1 cellular context compared by ENCODE assay signal in the genomic region with DNA sequence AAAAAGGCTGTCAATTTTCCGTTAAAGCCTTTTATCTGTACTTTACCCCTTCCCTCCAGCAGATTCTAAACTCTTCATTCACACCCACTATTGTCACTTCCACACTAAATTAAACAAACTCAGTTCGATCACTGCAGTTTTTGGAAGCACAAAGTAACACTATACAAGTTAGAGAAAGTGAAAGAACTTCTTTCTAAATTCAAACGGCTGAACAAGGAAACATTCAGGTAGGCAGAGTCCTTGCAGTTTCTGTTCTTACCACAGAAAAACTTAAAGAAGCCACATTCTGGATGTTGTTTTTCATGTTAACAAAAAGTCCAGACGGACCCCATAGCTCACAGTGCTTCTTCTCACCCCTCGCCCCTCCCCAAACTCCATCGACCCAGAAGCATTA.
TF ChIP-seq lines count a peak whose summit lies in the region.

No MANE protein-coding gene starts in this region.

TF ChIP-seq in GM12878, 131 proteins besides CTCF, POLR2A, EP300 and RAD21:
- TF ChIP-seq, protein P1, sequence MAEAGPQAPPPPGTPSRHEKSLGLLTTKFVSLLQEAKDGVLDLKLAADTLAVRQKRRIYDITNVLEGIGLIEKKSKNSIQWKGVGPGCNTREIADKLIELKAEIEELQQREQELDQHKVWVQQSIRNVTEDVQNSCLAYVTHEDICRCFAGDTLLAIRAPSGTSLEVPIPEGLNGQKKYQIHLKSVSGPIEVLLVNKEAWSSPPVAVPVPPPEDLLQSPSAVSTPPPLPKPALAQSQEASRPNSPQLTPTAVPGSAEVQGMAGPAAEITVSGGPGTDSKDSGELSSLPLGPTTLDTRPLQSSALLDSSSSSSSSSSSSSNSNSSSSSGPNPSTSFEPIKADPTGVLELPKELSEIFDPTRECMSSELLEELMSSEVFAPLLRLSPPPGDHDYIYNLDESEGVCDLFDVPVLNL (IDR thresholded peaks at IDR 0.05; ENCODE audit: low read depth, low read length), result no peak
- peak; percentile 80 for TF ChIP-seq RUNX3 (IDR thresholded peaks at IDR 0.05; ENCODE audit: low read length)
- TF ChIP-seq NR2C1 (IDR thresholded peaks at IDR 0.05), result no peak
- TF ChIP-seq ESRRA (IDR thresholded peaks at IDR 0.05; ENCODE audit: low read length), result no peak
- TF ChIP-seq ZNF384 (IDR thresholded peaks at IDR 0.05; ENCODE audit: borderline replicate concordance, low read depth, low read length), result peak; percentile 52; the same call in 1 of the 2 replicates
- TF ChIP-seq, protein P2, sequence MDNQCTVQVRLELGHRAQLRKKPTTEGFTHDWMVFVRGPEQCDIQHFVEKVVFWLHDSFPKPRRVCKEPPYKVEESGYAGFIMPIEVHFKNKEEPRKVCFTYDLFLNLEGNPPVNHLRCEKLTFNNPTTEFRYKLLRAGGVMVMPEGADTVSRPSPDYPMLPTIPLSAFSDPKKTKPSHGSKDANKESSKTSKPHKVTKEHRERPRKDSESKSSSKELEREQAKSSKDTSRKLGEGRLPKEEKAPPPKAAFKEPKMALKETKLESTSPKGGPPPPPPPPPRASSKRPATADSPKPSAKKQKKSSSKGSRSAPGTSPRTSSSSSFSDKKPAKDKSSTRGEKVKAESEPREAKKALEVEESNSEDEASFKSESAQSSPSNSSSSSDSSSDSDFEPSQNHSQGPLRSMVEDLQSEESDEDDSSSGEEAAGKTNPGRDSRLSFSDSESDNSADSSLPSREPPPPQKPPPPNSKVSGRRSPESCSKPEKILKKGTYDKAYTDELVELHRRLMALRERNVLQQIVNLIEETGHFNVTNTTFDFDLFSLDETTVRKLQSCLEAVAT (IDR thresholded peaks at IDR 0.05), result peak; percentile 87
- TF ChIP-seq TARDBP (IDR thresholded peaks at IDR 0.05; ENCODE audit: borderline replicate concordance), result no peak
- no peak for TF ChIP-seq ETV6 (conservative IDR thresholded peaks at IDR 0.05 in 1 of 2, IDR thresholded peaks at IDR 0.05 in 1 of 2; ENCODE audit: borderline replicate concordance in 1 of 2, low read depth in 1 of 2)
- no peak for TF ChIP-seq PAX8 (IDR thresholded peaks at IDR 0.05)
- TF ChIP-seq ZNF207 (IDR thresholded peaks at IDR 0.05; ENCODE audit: borderline replicate concordance), result no peak
- 0 out of 2 replicates have a peak, but pooled peaks have one; percentile 11 for TF ChIP-seq ZNF687 (IDR thresholded peaks at IDR 0.05)
- TF ChIP-seq FOXM1 (IDR thresholded peaks at IDR 0.05; ENCODE audit: low read depth, low read length), result 0 out of 2 replicates have a peak, but pooled peaks have one; percentile 30
- TF ChIP-seq ZBTB40 (IDR thresholded peaks at IDR 0.05; ENCODE audit: borderline replicate concordance), result peak; percentile 51; the same call in 1 of the 2 replicates
- no peak for TF ChIP-seq TCF7 (IDR thresholded peaks at IDR 0.05; ENCODE audit: borderline replicate concordance)
- TF ChIP-seq KDM1A (IDR thresholded peaks at IDR 0.05; ENCODE audit: borderline replicate concordance), result no peak
- no peak for TF ChIP-seq STAT1 (conservative IDR thresholded peaks at IDR 0.05)
- TF ChIP-seq RFX5 (IDR thresholded peaks at IDR 0.05; ENCODE audit: low read depth, low read length), result 0 out of 2 replicates have a peak, but pooled peaks have one; percentile 5
- no peak for TF ChIP-seq SMC3 (IDR thresholded peaks at IDR 0.05; ENCODE audit: borderline replicate concordance, low read length)
- no peak for TF ChIP-seq JUNB (IDR thresholded peaks at IDR 0.05)
- TF ChIP-seq ASH2L (IDR thresholded peaks at IDR 0.05; ENCODE audit: borderline replicate concordance, low read depth), result 0 out of 2 replicates have a peak, but pooled peaks have one; percentile 70
- peak; percentile 62 for TF ChIP-seq HDAC6 (IDR thresholded peaks at IDR 0.05; ENCODE audit: unreplicated experiment)
